In the genomic region with DNA sequence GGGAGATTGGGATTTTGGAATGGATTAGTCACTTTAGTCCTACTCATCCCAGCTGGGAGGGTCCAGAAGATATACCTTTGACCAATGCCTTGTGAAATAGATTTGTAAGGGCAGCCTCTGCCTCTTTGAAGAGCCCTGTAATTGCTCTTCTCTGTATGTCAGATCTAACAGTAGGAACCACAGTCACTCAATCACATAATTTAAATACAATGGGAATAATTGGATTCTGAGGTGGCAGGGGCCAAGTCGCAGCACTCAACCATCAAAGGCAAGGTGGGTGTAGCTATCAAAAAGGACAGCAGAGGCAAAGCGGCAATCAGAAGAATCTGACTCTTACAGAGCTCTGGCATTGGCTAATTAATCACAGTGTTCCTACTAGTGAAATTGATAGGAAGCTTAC, we compare ENCODE assay signal across 37 cellular contexts.
"Had no signal": no experiment of that assay in that cellular context is flagged by ENCODE, and none has a peak within 500 bp of the region (broad histone marks: within the 10 kb centered on the region; RNA-seq: fewer than 3 reads in every experiment).

No MANE protein-coding gene starts in this region.

- H3K4me3 Mint-ChIP-seq: activated naive CD4-positive, alpha-beta T cell treated with anti-CD3 and anti-CD28 coated beads for 36 hours; activated naive CD4-positive, alpha-beta T cell treated with anti-CD3 and anti-CD28 coated beads, Interleukin-2, amount 10 ng/mL, durations not matched to agents 7 days and 5 days; activated naive CD4-positive, alpha-beta T cell treated with anti-CD3 and anti-CD28 coated beads, Interleukin-2, amount 50 U/mL, for 24 hours; activated naive CD8-positive, alpha-beta T cell; activated naive CD8-positive, alpha-beta T cell treated with anti-CD3 and anti-CD28 coated beads for 36 hours; activated naive CD8-positive, alpha-beta T cell treated with anti-CD3 and anti-CD28 coated beads, Interleukin-2, amount 10 ng/mL, durations not matched to agents 7 days and 5 days; activated naive CD8-positive, alpha-beta T cell treated with anti-CD3 and anti-CD28 coated beads, Interleukin-2, amount 50 U/mL, for 24 hours; activated T-cell treated with anti-CD3 and anti-CD28 coated beads, Interleukin-2, amount 50 U/mL, for 24 hours; activated T-cell treated with anti-CD3 and anti-CD28 coated beads, Interleukin-2, amount 50 U/mL, for 4 hours; activated T-cell treated with anti-CD3 and anti-CD28 coated beads, Interleukin-2, amount 50 U/mL, for 72 hours; activated T-helper 1 cell treated with anti-CD3 and anti-CD28 coated beads, Interleukin-12 subunit alpha, Interleukin-12 subunit beta, Interleukin-2, Interleukin-4 antibody, amounts not matched to agents 30 ng/mL and 10 ng/mL and 1 ng/mL, durations not matched to agents 14 hours and 24 hours and 36 hours; activated T-helper 17 cell treated with anti-CD3 and anti-CD28 coated beads, Interleukin-2, amount 50 U/mL, for 72 hours; brain; central memory CD8-positive, alpha-beta T cell had no signal

- H3K27me3 Mint-ChIP-seq: activated naive CD4-positive, alpha-beta T cell treated with anti-CD3 and anti-CD28 coated beads, Interleukin-2, amount 10 ng/mL, durations not matched to agents 7 days and 5 days; activated naive CD4-positive, alpha-beta T cell treated with anti-CD3 and anti-CD28 coated beads, Interleukin-2, amount 50 U/mL, for 24 hours; activated naive CD8-positive, alpha-beta T cell; activated naive CD8-positive, alpha-beta T cell treated with anti-CD3 and anti-CD28 coated beads for 36 hours; activated naive CD8-positive, alpha-beta T cell treated with anti-CD3 and anti-CD28 coated beads, Interleukin-2, amount 10 ng/mL, durations not matched to agents 7 days and 5 days; activated naive CD8-positive, alpha-beta T cell treated with anti-CD3 and anti-CD28 coated beads, Interleukin-2, amount 50 U/mL, for 24 hours; activated T-cell treated with anti-CD3 and anti-CD28 coated beads, Interleukin-2, amount 50 U/mL, for 24 hours; activated T-helper 17 cell treated with anti-CD3 and anti-CD28 coated beads, Interleukin-2, amount 50 U/mL, for 72 hours; central memory CD8-positive, alpha-beta T cell had no signal

- H3K4me1 Mint-ChIP-seq: activated naive CD4-positive, alpha-beta T cell treated with anti-CD3 and anti-CD28 coated beads, Interleukin-2, amount 10 ng/mL, durations not matched to agents 7 days and 5 days; activated naive CD4-positive, alpha-beta T cell treated with anti-CD3 and anti-CD28 coated beads, Interleukin-2, amount 50 U/mL, for 24 hours; activated naive CD8-positive, alpha-beta T cell treated with anti-CD3 and anti-CD28 coated beads for 36 hours; activated naive CD8-positive, alpha-beta T cell treated with anti-CD3 and anti-CD28 coated beads, Interleukin-2, amount 10 ng/mL, durations not matched to agents 7 days and 5 days; activated naive CD8-positive, alpha-beta T cell treated with anti-CD3 and anti-CD28 coated beads, Interleukin-2, amount 50 U/mL, for 24 hours; activated T-helper 17 cell treated with anti-CD3 and anti-CD28 coated beads, Interleukin-2, amount 50 U/mL, for 72 hours; brain; central memory CD8-positive, alpha-beta T cell had no signal

- H3K9me3 ChIP-seq: adrenal gland, ascending aorta, body of pancreas, breast epithelium had no signal

- H3K4me3 ChIP-seq: adrenal gland, ascending aorta, body of pancreas, breast epithelium, cardiac muscle cell had no signal

- H3K27ac ChIP-seq: adrenal gland, ascending aorta, body of pancreas, brain microvascular endothelial cell, breast epithelium, cardiac muscle cell had no signal

- DNase-seq: activated effector memory CD4-positive, alpha-beta T cell treated with anti-CD3 and anti-CD28 coated beads, Interleukin-2, amount 50 U/mL, for 16 hours; activated effector memory CD4-positive, alpha-beta T cell treated with Interleukin-2 at 50 U/mL for 16 hours; activated gamma-delta T cell; activated gamma-delta T cell treated with Interleukin-2 at 50 U/mL for 16 hours; activated naive CD4-positive, alpha-beta T cell; activated naive CD4-positive, alpha-beta T cell treated with anti-CD3 and anti-CD28 coated beads for 36 hours; activated naive CD4-positive, alpha-beta T cell treated with anti-CD3 and anti-CD28 coated beads, Interleukin-2, amount 10 ng/mL, durations not matched to agents 7 days and 5 days; activated naive CD4-positive, alpha-beta T cell treated with anti-CD3 and anti-CD28 coated beads, Interleukin-2, amount 50 U/mL, for 16 hours; activated naive CD4-positive, alpha-beta T cell treated with Interleukin-2 at 50 U/mL for 16 hours; activated naive CD8-positive, alpha-beta T cell treated with anti-CD3 and anti-CD28 coated beads for 36 hours; activated naive CD8-positive, alpha-beta T cell treated with anti-CD3 and anti-CD28 coated beads, Interleukin-2, amount 10 ng/mL, durations not matched to agents 7 days and 5 days; activated naive CD8-positive, alpha-beta T cell treated with anti-CD3 and anti-CD28 coated beads, Interleukin-2, amount 50 U/mL, for 24 hours; activated T-cell treated with anti-CD3 and anti-CD28 coated beads, Interleukin-2, amount 50 U/mL, for 24 hours; activated T-cell treated with anti-CD3 and anti-CD28 coated beads, Interleukin-2, amount 50 U/mL, for 4 hours; activated T-cell treated with anti-CD3 and anti-CD28 coated beads, Interleukin-2, amount 50 U/mL, for 48 hours; activated T-cell treated with anti-CD3 and anti-CD28 coated beads, Interleukin-2, amount 50 U/mL, for 72 hours; adrenal gland; amniotic stem cell; amygdala; anterior cingulate cortex; aorta; body of pancreas; brain microvascular endothelial cell; caudate nucleus; central memory CD4-positive, alpha-beta T cell; cerebellar nuclear complex had no signal

- ATAC-seq: activated naive CD4-positive, alpha-beta T cell treated with anti-CD3 and anti-CD28 coated beads, Interleukin-2, amount 50 U/mL, for 72 hours; activated naive CD8-positive, alpha-beta T cell treated with anti-CD3 and anti-CD28 coated beads, Interleukin-2, amount 50 U/mL, for 24 hours; activated T-cell treated with anti-CD3 and anti-CD28 coated beads, Interleukin-2, amount 50 U/mL, for 4 hours; activated T-cell treated with anti-CD3 and anti-CD28 coated beads, Interleukin-2, amount 50 U/mL, for 72 hours; activated T-helper 17 cell treated with anti-CD3 and anti-CD28 coated beads, Interleukin-2, amount 50 U/mL, for 72 hours; body of pancreas had no signal

- H3K9me3 Mint-ChIP-seq: activated naive CD4-positive, alpha-beta T cell treated with anti-CD3 and anti-CD28 coated beads for 36 hours; activated naive CD4-positive, alpha-beta T cell treated with anti-CD3 and anti-CD28 coated beads, Interleukin-2, amount 10 ng/mL, durations not matched to agents 7 days and 5 days; activated naive CD4-positive, alpha-beta T cell treated with anti-CD3 and anti-CD28 coated beads, Interleukin-2, amount 50 U/mL, for 24 hours; activated naive CD8-positive, alpha-beta T cell treated with anti-CD3 and anti-CD28 coated beads for 36 hours; activated T-cell treated with anti-CD3 and anti-CD28 coated beads, Interleukin-2, amount 50 U/mL, for 4 hours; activated T-helper 17 cell treated with anti-CD3 and anti-CD28 coated beads, Interleukin-2, amount 50 U/mL, for 72 hours; central memory CD8-positive, alpha-beta T cell had no signal

- H3K27ac Mint-ChIP-seq: activated naive CD4-positive, alpha-beta T cell treated with anti-CD3 and anti-CD28 coated beads for 36 hours; activated naive CD4-positive, alpha-beta T cell treated with anti-CD3 and anti-CD28 coated beads, Interleukin-2, amount 50 U/mL, for 24 hours; activated naive CD4-positive, alpha-beta T cell treated with anti-CD3 and anti-CD28 coated beads, Interleukin-2, amount 50 U/mL, for 72 hours; activated naive CD8-positive, alpha-beta T cell; activated naive CD8-positive, alpha-beta T cell treated with anti-CD3 and anti-CD28 coated beads for 36 hours; activated naive CD8-positive, alpha-beta T cell treated with anti-CD3 and anti-CD28 coated beads, Interleukin-2, amount 10 ng/mL, durations not matched to agents 7 days and 5 days; activated naive CD8-positive, alpha-beta T cell treated with anti-CD3 and anti-CD28 coated beads, Interleukin-2, amount 50 U/mL, for 24 hours; activated T-cell treated with anti-CD3 and anti-CD28 coated beads, Interleukin-2, amount 50 U/mL, for 24 hours; activated T-cell treated with anti-CD3 and anti-CD28 coated beads, Interleukin-2, amount 50 U/mL, for 72 hours; activated T-helper 1 cell treated with anti-CD3 and anti-CD28 coated beads, Interleukin-12 subunit alpha, Interleukin-12 subunit beta, Interleukin-2, Interleukin-4 antibody, amounts not matched to agents 30 ng/mL and 10 ng/mL and 1 ng/mL, durations not matched to agents 14 hours and 24 hours and 36 hours; activated T-helper 17 cell treated with anti-CD3 and anti-CD28 coated beads, Interleukin-2, amount 50 U/mL, for 72 hours; activated T-helper 2 cell treated with anti-CD3 and anti-CD28 coated beads, Interferon-gamma antibody, Interleukin-2, Interleukin-4, amounts not matched to agents 10 μg/mL and 5 μg/mL and 100 μg/mL, durations not matched to agents 14 hours and 24 hours and 36 hours; brain had no signal

- H3K36me3 Mint-ChIP-seq: activated naive CD4-positive, alpha-beta T cell treated with anti-CD3 and anti-CD28 coated beads, Interleukin-2, amount 10 ng/mL, durations not matched to agents 7 days and 5 days; activated naive CD4-positive, alpha-beta T cell treated with anti-CD3 and anti-CD28 coated beads, Interleukin-2, amount 50 U/mL, for 24 hours; activated naive CD4-positive, alpha-beta T cell treated with anti-CD3 and anti-CD28 coated beads, Interleukin-2, amount 50 U/mL, for 72 hours; activated naive CD8-positive, alpha-beta T cell; activated naive CD8-positive, alpha-beta T cell treated with anti-CD3 and anti-CD28 coated beads for 36 hours; activated naive CD8-positive, alpha-beta T cell treated with anti-CD3 and anti-CD28 coated beads, Interleukin-2, amount 10 ng/mL, durations not matched to agents 7 days and 5 days; brain had no signal

- H3K27me3 ChIP-seq: adrenal gland, ascending aorta, body of pancreas, brain microvascular endothelial cell, breast epithelium, cardiac muscle cell had no signal

- H3K36me3 ChIP-seq: adrenal gland, ascending aorta, brain microvascular endothelial cell, breast epithelium, cardiac muscle cell had no signal

- H3K4me1 ChIP-seq: adrenal gland, ascending aorta, body of pancreas, breast epithelium had no signal
